1 cellular context compared by ENCODE assay signal in genomic region chr21:46046471-46046870, GRCh38.
TF ChIP-seq lines count a peak whose summit lies in the region.

No MANE protein-coding gene starts in this region.

TF ChIP-seq in K562, 482 proteins besides CTCF, POLR2A, EP300 and RAD21 (continued from another document):
- no peak for TF ChIP-seq GABPB2 (CRISPR knock-in tag; conservative IDR thresholded peaks at IDR 0.05)
